In the genomic region with DNA sequence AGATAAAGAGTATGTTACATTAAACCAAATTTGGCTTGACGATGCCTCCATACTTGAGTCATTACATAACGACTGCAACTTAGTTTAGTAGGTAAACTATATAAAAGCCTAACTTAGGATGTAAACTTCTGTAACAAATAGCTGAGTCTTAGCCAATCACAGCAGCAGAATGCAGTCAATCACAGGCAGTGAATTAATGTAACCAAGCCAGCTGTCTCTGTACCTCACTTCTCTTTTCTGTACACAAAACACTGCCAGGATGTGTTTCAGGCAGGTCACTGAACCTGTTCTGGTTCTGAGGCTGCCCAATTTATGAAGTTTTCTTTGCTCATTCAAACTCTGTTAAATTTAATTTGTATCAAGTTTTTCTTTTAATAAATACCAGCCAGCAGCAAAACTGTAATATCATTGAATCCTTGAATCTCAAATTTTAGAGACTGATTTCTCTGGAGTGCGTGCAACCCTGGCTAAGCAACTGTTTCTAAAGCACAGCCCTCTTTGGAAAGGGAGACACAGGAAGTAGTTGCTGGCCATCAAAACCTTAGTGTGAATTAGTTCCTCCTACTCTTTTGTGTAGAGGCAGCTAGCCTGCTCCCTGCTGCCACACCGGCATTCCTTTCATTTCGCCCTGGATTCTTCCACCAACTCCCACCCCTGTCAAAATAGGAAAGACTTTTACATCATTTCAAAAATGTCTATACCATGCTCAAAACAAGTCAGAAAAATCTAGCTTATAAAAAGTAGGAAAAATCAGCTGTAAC, we compare ENCODE assay signal across 14 cellular contexts. TPM values are rescaled to one million over a fixed set of nuclear protein-coding genes. Genes with fewer than 3 reads are reported as not detected.
A peak's percentile ranks its signal among the peaks of the same experiment; 100 is the strongest.
DNase-seq lines count a peak whose midpoint lies in the region; ATAC-seq and TF ChIP-seq lines count a peak whose summit lies in the region.
"Had no signal": no experiment of that assay in that cellular context is flagged by ENCODE, and none has a peak within 500 bp of the region (broad histone marks: within the 10 kb centered on the region; RNA-seq: fewer than 3 reads in every experiment).

No MANE protein-coding gene starts in this region.

- H3K27ac Mint-ChIP-seq in H9 (peak overlapping the region in 2 of 3 experiments; percentile 6 to 74; a peak in 2 of 7 replicates), neural progenitor cell (peak overlapping the region; percentile 47)
- peak overlapping the region; percentile 65 for H3K27ac Mint-ChIP-seq in activated naive CD8-positive, alpha-beta T cell treated with anti-CD3 and anti-CD28 coated beads, Interleukin-2, amount 10 ng/mL, durations not matched to agents 7 days and 5 days

- H3K23ac ChIP-seq in H9 (ENCODE audit: insufficient read length, low read depth, low read length), result no peak overlapping the region

- H3K56ac ChIP-seq in H9 (ENCODE audit: insufficient read length, low read depth, low read length), result no peak overlapping the region

- no peak overlapping the region for H3K14ac ChIP-seq in H9 (ENCODE audit: insufficient read depth, low read length)

- no peak overlapping the region for H2BK20ac ChIP-seq in H9 (ENCODE audit: low read depth, low read length, poor library complexity, severe bottlenecking)

- no peaks in the 10 kb centered on the region for H3K36me3 ChIP-seq in neural progenitor cell
- H3K36me3 ChIP-seq: suprapubic skin had no signal

- peaks cover 8% of the 10 kb centered on the region; the same call in 1 of the 2 replicates for H3K4me1 ChIP-seq in H9 (ENCODE audit: insufficient read depth, low read length)
- H3K4me1 ChIP-seq in neural progenitor cell, result peaks cover 12% of the 10 kb centered on the region

- H3T11ph ChIP-seq in H9 (ENCODE audit: low read length), result no peak overlapping the region

- no peak overlapping the region for H2AK5ac ChIP-seq in H9 (ENCODE audit: insufficient read length, low read length)

- no peak overlapping the region for H2BK12ac ChIP-seq in H9 (ENCODE audit: insufficient read length, low read depth, low read length)

- H3K4me3 ChIP-seq in neural progenitor cell, result no peak overlapping the region
- H3K4me3 ChIP-seq: suprapubic skin had no signal

- H3K36me3 Mint-ChIP-seq in H9 (ENCODE audit: insufficient read depth in 1 of 3, low read depth in 3 of 3), result no peaks in the 10 kb centered on the region
- peaks cover 46% of the 10 kb centered on the region for H3K36me3 Mint-ChIP-seq in activated naive CD8-positive, alpha-beta T cell treated with anti-CD3 and anti-CD28 coated beads, Interleukin-2, amount 10 ng/mL, durations not matched to agents 7 days and 5 days
- peaks cover 4% of the 10 kb centered on the region for H3K36me3 Mint-ChIP-seq in neural progenitor cell

- H3K79me1 ChIP-seq in H9 (ENCODE audit: insufficient read depth, low read depth, low read length, poor library complexity, severe bottlenecking), result no peaks in the 10 kb centered on the region

- no peak for TF ChIP-seq CTCF in H9 (conservative IDR thresholded peaks at IDR 0.05)
- no peak for TF ChIP-seq CTCF in neural progenitor cell (IDR thresholded peaks at IDR 0.05)
- no peak for TF ChIP-seq CTCF in GM10266 (IDR thresholded peaks at IDR 0.05; ENCODE audit: control insufficient read depth, insufficient read depth, low read depth, missing control alignments)

- H3K4me1 Mint-ChIP-seq in H9 (peaks cover 16 to 25% of the 10 kb centered on the region in 2 experiments), neural progenitor cell (peaks cover 11% of the 10 kb centered on the region)
- H3K4me1 Mint-ChIP-seq in activated naive CD8-positive, alpha-beta T cell treated with anti-CD3 and anti-CD28 coated beads, Interleukin-2, amount 10 ng/mL, durations not matched to agents 7 days and 5 days, result peaks cover 52% of the 10 kb centered on the region

- no peak overlapping the region for H2AFZ ChIP-seq in H9 (ENCODE audit: low read length)
- H2AFZ ChIP-seq in neural progenitor cell (replicated peaks), result peak overlapping the region; percentile 93

- H3K4me2 ChIP-seq in H9 (ENCODE audit: insufficient read depth, insufficient read length, low read length) (no peak overlapping the region), neural progenitor cell (peak overlapping the region; percentile 35)

- no peak overlapping the region for H3K4ac ChIP-seq in H9 (ENCODE audit: low read depth, low read length)

- H3K18ac ChIP-seq in H9 (ENCODE audit: insufficient read length, low read depth, low read length), result no peak overlapping the region

- no peak overlapping the region for H4K5ac ChIP-seq in H9 (ENCODE audit: insufficient read length, low read depth, low read length)

- H3K27ac ChIP-seq in H9 (ENCODE audit: insufficient read length, low read depth, low read length) (no peak overlapping the region), neural progenitor cell (no peak overlapping the region)
- H3K27ac ChIP-seq: suprapubic skin had no signal

- H2BK15ac ChIP-seq in H9 (ENCODE audit: low read depth, low read length), result no peak overlapping the region

- no peaks in the 10 kb centered on the region for H3K23me2 ChIP-seq in H9 (ENCODE audit: insufficient read length, low read depth, low read length, poor library complexity, severe bottlenecking)

- H3K9ac ChIP-seq in H9 (ENCODE audit: extremely low read depth, insufficient read length, low read length) (no peak overlapping the region), neural progenitor cell (no peak overlapping the region)

- H3K27me3 Mint-ChIP-seq in H9 (ENCODE audit: low read depth) (no peaks in the 10 kb centered on the region; the same call in 1 of the 2 replicates), neural progenitor cell (ENCODE audit: insufficient read depth, low read depth) (no peaks in the 10 kb centered on the region)
- H3K27me3 Mint-ChIP-seq in activated naive CD8-positive, alpha-beta T cell treated with anti-CD3 and anti-CD28 coated beads, Interleukin-2, amount 10 ng/mL, durations not matched to agents 7 days and 5 days, result no peaks in the 10 kb centered on the region

- H2BK120ac ChIP-seq in H9 (ENCODE audit: low read depth, low read length, poor library complexity, severe bottlenecking), result no peak overlapping the region

- H3K79me2 ChIP-seq in H9 (ENCODE audit: insufficient read depth, low read length), result no peaks in the 10 kb centered on the region
- H3K79me2 ChIP-seq in neural progenitor cell (ENCODE audit: low read depth), result no peaks in the 10 kb centered on the region

- H3K4me3 Mint-ChIP-seq in H9 (peak overlapping the region in 1 of 2 experiments; percentile 4; a peak in 1 of 5 replicates), neural progenitor cell (no peak overlapping the region)
- peak overlapping the region; percentile 4 for H3K4me3 Mint-ChIP-seq in activated naive CD8-positive, alpha-beta T cell treated with anti-CD3 and anti-CD28 coated beads, Interleukin-2, amount 10 ng/mL, durations not matched to agents 7 days and 5 days

- H3K9me3 ChIP-seq in H9 (ENCODE audit: control insufficient read depth, low read depth, low read length) (no peaks in the 10 kb centered on the region), neural progenitor cell (ENCODE audit: low read depth) (no peaks in the 10 kb centered on the region)
- H3K9me3 ChIP-seq: suprapubic skin had no signal

- H3K27me3 ChIP-seq in H9 (ENCODE audit: insufficient read depth, low read length) (no peaks in the 10 kb centered on the region), neural progenitor cell (no peaks in the 10 kb centered on the region)
- H3K27me3 ChIP-seq: suprapubic skin had no signal

- no peaks in the 10 kb centered on the region for H3F3A ChIP-seq in neural progenitor cell (ENCODE audit: low read depth)

- POLR2A ChIA-PET in activated naive CD8-positive, alpha-beta T cell treated with anti-CD3 and anti-CD28 coated beads, Interleukin-2, amount 10 ng/mL, durations not matched to agents 7 days and 5 days (lab: Charles Lee), result interaction anchor here (1.2 kb wide), 2 partner anchors 10 to 14 kb away, joined by 3 to 4 read pairs; no protein-coding TSS in a partner anchor

- WGBS in H9 (ENCODE audit: extremely low coverage, insufficient read length, low lambda C conversion rate), result no CpG with 5 or more reads among the region's 5 CpGs

- H3K9me3 Mint-ChIP-seq in H9 (peaks cover 0 to 3% of the 10 kb centered on the region in 2 experiments; a peak in 2 of 5 replicates), neural progenitor cell (peaks cover 5% of the 10 kb centered on the region)
- H3K9me3 Mint-ChIP-seq in activated naive CD8-positive, alpha-beta T cell treated with anti-CD3 and anti-CD28 coated beads, Interleukin-2, amount 10 ng/mL, durations not matched to agents 7 days and 5 days, result no peaks in the 10 kb centered on the region

- no peak overlapping the region for H4K8ac ChIP-seq in H9 (replicated peaks; ENCODE audit: insufficient read length, low read depth, low read length)

- ATAC-seq in GM18502 (IDR thresholded peaks at IDR 0.05; ENCODE audit: poor library complexity, unreplicated experiment), result peak; percentile 42
- ATAC-seq in activated naive CD8-positive, alpha-beta T cell treated with anti-CD3 and anti-CD28 coated beads, Interleukin-2, amount 10 ng/mL, durations not matched to agents 7 days and 5 days (ENCODE audit: low read depth), result no peak
- ATAC-seq in HG02623 (IDR thresholded peaks at IDR 0.05; ENCODE audit: unreplicated experiment), result no peak
- ATAC-seq: sciatic nerve had no signal

- no peak overlapping the region for H4K91ac ChIP-seq in H9 (ENCODE audit: insufficient read length, low read depth, low read length)

- DNase-seq in H9, result peak; percentile 52
- no peak for DNase-seq in activated naive CD8-positive, alpha-beta T cell treated with anti-CD3 and anti-CD28 coated beads, Interleukin-2, amount 10 ng/mL, durations not matched to agents 7 days and 5 days
- peak; percentile 35 for DNase-seq in neural progenitor cell (ENCODE audit: low spot score)
- DNase-seq in SHP77 treated with DMSO at 0.1 percent for 48 hours (lab: John Stamatoyannopoulos, UW), result no peak
- DNase-seq in GM10266 (ENCODE audit: extremely low spot score), result no peak
- DNase-seq: activated CD4-positive, alpha-beta T cell treated with anti-CD3 and anti-CD28 coated beads, Interleukin-2, amount 50 U/mL, for 48 hours; Calu3; dermis blood vessel endothelial cell; kidney; NCI-H2171 had no signal

- no peak overlapping the region for H2BK5ac ChIP-seq in H9 (ENCODE audit: insufficient read length, low read length)

- H4K20me1 ChIP-seq in H9 (ENCODE audit: control insufficient read depth, insufficient read depth, insufficient read length) (no peaks in the 10 kb centered on the region), neural progenitor cell (ENCODE audit: low read depth) (no peaks in the 10 kb centered on the region)

RNA-seq across cellular contexts. Expression of a gene that starts 15.2 kb away (rescaled TPM):
- total RNA-seq in H9 (2021), result 2.2 and 2.5 TPM in 2 replicates
- total RNA-seq in activated naive CD8-positive, alpha-beta T cell treated with anti-CD3 and anti-CD28 coated beads, Interleukin-2, amount 10 ng/mL, durations not matched to agents 7 days and 5 days, result 10 to 100 TPM; 64.4 to 66.7 TPM
- total RNA-seq in neural progenitor cell (ENCODE audit: low replicate concordance), result 0.37 and 0.92 TPM in 2 replicates

Comparison
In these comparisons a context has a peak if more than half of its experiments do, and no peak if none do; other contexts are left out.
1. DNase-seq: peak in H9 (single experiment) and neural progenitor cell (single experiment); none in activated naive CD8-positive, alpha-beta T cell treated with anti-CD3 and anti-CD28 coated beads, Interleukin-2, amount 10 ng/mL, durations not matched to agents 7 days and 5 days (single experiment), SHP77 treated with DMSO at 0.1 percent for 48 hours (single experiment) and GM10266 (single experiment).
2. RNA of a gene that starts 15.2 kb away (total RNA-seq): 64.4 to 66.7 TPM in activated naive CD8-positive, alpha-beta T cell treated with anti-CD3 and anti-CD28 coated beads, Interleukin-2, amount 10 ng/mL, durations not matched to agents 7 days and 5 days; 2.2 to 2.5 TPM in H9 and 0.37 to 0.92 TPM in neural progenitor cell; every median in the first group is over 10 times any median in the second.
3. Peak in every context shown above with its lines, with median percentiles within 50 percentile points of each other: H3K27ac Mint-ChIP-seq.